In the genomic region with DNA sequence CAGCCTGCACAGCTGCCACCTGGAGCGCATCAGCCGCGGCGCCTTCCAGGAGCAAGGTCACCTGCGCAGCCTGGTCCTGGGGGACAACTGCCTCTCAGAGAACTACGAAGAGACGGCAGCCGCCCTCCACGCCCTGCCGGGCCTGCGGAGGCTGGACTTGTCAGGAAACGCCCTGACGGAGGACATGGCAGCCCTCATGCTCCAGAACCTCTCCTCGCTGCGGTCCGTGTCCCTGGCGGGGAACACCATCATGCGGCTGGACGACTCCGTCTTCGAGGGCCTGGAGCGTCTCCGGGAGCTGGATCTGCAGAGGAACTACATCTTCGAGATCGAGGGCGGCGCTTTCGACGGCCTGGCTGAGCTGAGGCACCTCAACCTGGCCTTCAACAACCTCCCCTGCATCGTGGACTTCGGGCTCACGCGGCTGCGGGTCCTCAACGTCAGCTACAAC, we compare ENCODE assay signal across 22 cellular contexts. TPM values are rescaled to one million over a fixed set of nuclear protein-coding genes. Genes with fewer than 3 reads are reported as not detected.
"Had no signal": no experiment of that assay in that cellular context is flagged by ENCODE, and none has a peak within 500 bp of the region (broad histone marks: within the 10 kb centered on the region; RNA-seq: fewer than 3 reads in every experiment).

No MANE protein-coding gene starts in this region.

- H3K4me3 ChIP-seq: right atrium auricular region, spleen, transverse colon had no signal

- H3K36me3 ChIP-seq: brain microvascular endothelial cell, pancreas, right atrium auricular region, transverse colon had no signal

- H3K4me1 ChIP-seq: pancreas, right atrium auricular region, transverse colon had no signal

- DNase-seq: activated CD4-positive, alpha-beta T cell treated with anti-CD3 and anti-CD28 coated beads for 36 hours; activated CD4-positive, alpha-beta T cell treated with anti-CD3 and anti-CD28 coated beads, Interleukin-2, amount 50 U/mL, for 4 hours; activated CD4-positive, CD25-positive, alpha-beta regulatory T cell; activated gamma-delta T cell; activated naive CD4-positive, alpha-beta T cell treated with anti-CD3 and anti-CD28 coated beads, Interleukin-2, amount 10 ng/mL, durations not matched to agents 7 days and 5 days; activated T-cell treated with anti-CD3 and anti-CD28 coated beads for 4 hours; amniotic stem cell; brain microvascular endothelial cell; caudate nucleus; endodermal cell; foreskin fibroblast; hippocampal formation; immature natural killer cell; naive B cell; nephron progenitor cell; spleen; stimulated activated naive CD4-positive, alpha-beta T cell treated with Interleukin-2 at 50 U/mL for 16 hours; transverse colon had no signal

- H3K27ac ChIP-seq: brain microvascular endothelial cell, pancreas, right atrium auricular region, spleen, transverse colon had no signal

- FAIRE-seq: astrocyte, pancreas, urothelium cell line had no signal

- ATAC-seq: activated CD4-positive, alpha-beta T cell treated with anti-CD3 and anti-CD28 coated beads for 36 hours had no signal

- H3K27me3 ChIP-seq: brain microvascular endothelial cell, pancreas, right atrium auricular region, spleen, transverse colon had no signal

- H3K9me3 ChIP-seq: pancreas, right atrium auricular region, spleen, transverse colon had no signal

RNA-seq across cellular contexts. Expression of a gene that starts 20.4 kb away (rescaled TPM):
- total RNA-seq: astrocyte had no signal
